Comparison of ENCODE assay signal across 7 cellular contexts in genomic region chr7:22561356-22561755, GRCh38.
DNase-seq lines count a peak whose midpoint lies in the region; ATAC-seq, FAIRE-seq and TF ChIP-seq lines count a peak whose summit lies in the region.

No MANE protein-coding gene starts in this region.

- FAIRE-seq in keratinocyte (lab: Jason Lieb, UNC), result peak; percentile 52

- peak overlapping the region; percentile 22 for H3K9ac ChIP-seq in keratinocyte (ENCODE audit: control insufficient read depth, extremely low read depth, insufficient read depth, low read length)

- H3K27me3 ChIP-seq in keratinocyte (ENCODE audit: control insufficient read depth, extremely low read depth, insufficient read depth, low read length) (no peaks in the 10 kb centered on the region), thyroid gland (no peaks in the 10 kb centered on the region)

- TF ChIP-seq POLR2A in thyroid gland (IDR thresholded peaks at IDR 0.05), result peak in 1 of 2 donors; percentile 32

- H3K9me3 ChIP-seq in keratinocyte (ENCODE audit: control insufficient read depth, low read depth, low read length) (no peaks in the 10 kb centered on the region), thyroid gland (no peaks in the 10 kb centered on the region)

- no peaks in the 10 kb centered on the region for H4K20me1 ChIP-seq in keratinocyte (ENCODE audit: control insufficient read depth, extremely low read depth, insufficient read depth, low read length)

- H3K36me3 ChIP-seq in keratinocyte (ENCODE audit: control insufficient read depth in 2 of 2, extremely low read depth in 1 of 2, insufficient read depth in 2 of 2, low read length in 2 of 2) (no peaks in the 10 kb centered on the region), thyroid gland (no peaks in the 10 kb centered on the region)

- dilution Hi-C loops in keratinocyte (cut with MboI; ENCODE audit: extremely low pct_ligation_motif_present, low sequenced_read_pairs), result loop anchor here (25.0 kb wide), 1 partner anchor 176 kb away; the partner anchor contains the start of gene IL6

- intact Hi-C loops in thyroid gland (cut with DNase I), result loop anchor here (5.0 kb wide), 3 partner anchors 166 to 496 kb away; partner anchors contain the start of gene IL6

- WGBS in thyroid gland, 2 donors, result 7 to 22% methylated on average over 13 of the region's 13 CpGs

- ATAC-seq in HG02870 (IDR thresholded peaks at IDR 0.05; ENCODE audit: unreplicated experiment) (no peak), HG03439 (IDR thresholded peaks at IDR 0.05; ENCODE audit: unreplicated experiment) (no peak)

- TF ChIP-seq CTCF in keratinocyte (optimal IDR thresholded peaks at IDR 0.05 in 1 of 3, IDR thresholded peaks at IDR 0.05 in 1 of 3, conservative IDR thresholded peaks at IDR 0.05 in 1 of 3; ENCODE audit: extremely low read depth in 1 of 3, insufficient read depth in 2 of 3, low read length in 3 of 3) (no peak), thyroid gland (IDR thresholded peaks at IDR 0.05) (peak in 1 of 6 experiments; percentile 2)

- no peak overlapping the region for H2AFZ ChIP-seq in keratinocyte (ENCODE audit: control insufficient read depth, low read length)

- H3K27ac ChIP-seq in keratinocyte (ENCODE audit: control insufficient read depth, insufficient read depth, low read length) (peak overlapping the region; percentile 22), thyroid gland (peak overlapping the region; percentile 39 to 81 (median 46))

- H3K79me2 ChIP-seq in keratinocyte (ENCODE audit: control insufficient read depth, insufficient read depth, low read length), result no peaks in the 10 kb centered on the region

- no peaks in the 10 kb centered on the region for H3K9me1 ChIP-seq in keratinocyte (ENCODE audit: control insufficient read depth, extremely low read depth, insufficient read depth, low read length)

- H3K4me2 ChIP-seq in keratinocyte (ENCODE audit: control insufficient read depth, extremely low read depth, insufficient read depth, low read depth, low read length), result peak overlapping the region; percentile 41

- H3K4me3 ChIP-seq in keratinocyte (ENCODE audit: control insufficient read depth in 2 of 3, extremely low read depth in 1 of 3, insufficient read depth in 2 of 3, low read depth in 1 of 3, low read length in 3 of 3), result no peak overlapping the region
- H3K4me3 ChIP-seq in thyroid gland (replicated peaks in 1 of 3), result no peak overlapping the region

- H3K4me1 ChIP-seq in keratinocyte (ENCODE audit: control insufficient read depth, extremely low read depth, insufficient read depth, low read length), result peaks cover 55% of the 10 kb centered on the region
- H3K4me1 ChIP-seq in thyroid gland, result peaks cover 5 to 52% of the 10 kb centered on the region in 2 donors

- DNase-seq in HT1080 (ENCODE audit: low read depth) (peak; percentile 98), brain pericyte (ENCODE audit: low read depth, low spot score) (peak; percentile 86), keratinocyte (ENCODE audit: low read depth, low spot score) (no peak), thyroid gland (peak; percentile 90 to 93), Kasumi-1 (lab: John Stamatoyannopoulos, UW) (no peak)

Comparison
In these comparisons a context has a peak if more than half of its experiments do, and no peak if none do; other contexts are left out.
1. DNase-seq: peak in HT1080 (single experiment), brain pericyte (single experiment) and thyroid gland (2 of 2); none in keratinocyte (single experiment) and Kasumi-1 (0 of 2).